13 cellular contexts compared by ENCODE assay signal in genomic region chr21:37878946-37879660, GRCh38. TPM values are rescaled to one million over a fixed set of nuclear protein-coding genes. Genes with fewer than 3 reads are reported as not detected.
A peak's percentile ranks its signal among the peaks of the same experiment; 100 is the strongest.
DNase-seq lines count a peak whose midpoint lies in the region; ATAC-seq and TF ChIP-seq lines count a peak whose summit lies in the region.
"Had no signal": no experiment of that assay in that cellular context is flagged by ENCODE, and none has a peak within 500 bp of the region (broad histone marks: within the 10 kb centered on the region; RNA-seq: fewer than 3 reads in every experiment).

No MANE protein-coding gene starts in this region.

- no peaks in the 10 kb centered on the region for H4K20me1 ChIP-seq in OCI-LY7 (ENCODE audit: insufficient read depth, low read length)

- POLR2A ChIA-PET in RWPE1 (lab: Yijun Ruan, JAX; ENCODE audit: low non-redundant PET) = no interaction called here
- POLR2A ChIA-PET in OCI-LY7 (lab: Charles Lee) = no interaction called here

- BruUV-seq in OCI-LY7 (replicated peaks; lab: Mats Ljungman, UMichigan) = no TSS peak

- ATAC-seq in HG03354 (IDR thresholded peaks at IDR 0.05; ENCODE audit: poor library complexity, severe bottlenecking, unreplicated experiment) = no peak

- CTCF ChIA-PET in RWPE1 (lab: Yijun Ruan, JAX) (interaction anchor here (0.7 kb wide), 1 partner anchor 178 kb away, joined by 6 read pairs; no protein-coding TSS in a partner anchor), OCI-LY7 (lab: Charles Lee; ENCODE audit: unreplicated experiment) (no interaction called here)

- no peaks in the 10 kb centered on the region for H3K9me2 ChIP-seq in OCI-LY7 (ENCODE audit: insufficient read depth, low read length)

- H3K4me1 ChIP-seq in OCI-LY7 (ENCODE audit: insufficient read depth, low read length, poor library complexity, severe bottlenecking) = no peaks in the 10 kb centered on the region

- H3K27me3 Mint-ChIP-seq in activated T-helper 2 cell treated with anti-CD3 and anti-CD28 coated beads, Interferon-gamma antibody, Interleukin-2, Interleukin-4, amounts not matched to agents 10 μg/mL and 5 μg/mL and 100 μg/mL, durations not matched to agents 14 hours and 24 hours and 36 hours (ENCODE audit: low read depth) = no peaks in the 10 kb centered on the region
- H3K27me3 Mint-ChIP-seq: activated B cell treated with CpG ODN at 0.5 μM for 24 hours had no signal

- H3K27ac ChIP-seq in RWPE1 (peak overlapping the region; percentile 59; the same call in 1 of the 2 replicates), OCI-LY7 (ENCODE audit: low read depth, low read length, poor library complexity, severe bottlenecking) (no peak overlapping the region)

- H3K9me3 ChIP-seq in OCI-LY7 (ENCODE audit: low read length) = no peaks in the 10 kb centered on the region

- TF ChIP-seq CTCF in RWPE1 (conservative IDR thresholded peaks at IDR 0.05; ENCODE audit: low read depth) (no peak), OCI-LY7 (conservative IDR thresholded peaks at IDR 0.05; ENCODE audit: low read length) (no peak)

- no peaks in the 10 kb centered on the region for H3K36me3 Mint-ChIP-seq in activated T-helper 2 cell treated with anti-CD3 and anti-CD28 coated beads, Interferon-gamma antibody, Interleukin-2, Interleukin-4, amounts not matched to agents 10 μg/mL and 5 μg/mL and 100 μg/mL, durations not matched to agents 14 hours and 24 hours and 36 hours (ENCODE audit: low read depth)
- H3K36me3 Mint-ChIP-seq: CD8-positive, alpha-beta memory T cell had no signal

- H2AFZ ChIP-seq in OCI-LY7 (ENCODE audit: low read length) = no peak overlapping the region

- H3K4me1 Mint-ChIP-seq in activated T-helper 2 cell treated with anti-CD3 and anti-CD28 coated beads, Interferon-gamma antibody, Interleukin-2, Interleukin-4, amounts not matched to agents 10 μg/mL and 5 μg/mL and 100 μg/mL, durations not matched to agents 14 hours and 24 hours and 36 hours (ENCODE audit: low read depth) = peaks cover 2% of the 10 kb centered on the region
- H3K4me1 Mint-ChIP-seq: activated B cell treated with CpG ODN at 0.5 μM for 24 hours; CD8-positive, alpha-beta memory T cell had no signal

- H3K4me3 Mint-ChIP-seq in activated T-helper 2 cell treated with anti-CD3 and anti-CD28 coated beads, Interferon-gamma antibody, Interleukin-2, Interleukin-4, amounts not matched to agents 10 μg/mL and 5 μg/mL and 100 μg/mL, durations not matched to agents 14 hours and 24 hours and 36 hours (ENCODE audit: low read depth) = no peak overlapping the region
- H3K4me3 Mint-ChIP-seq: activated B cell treated with CpG ODN at 0.5 μM for 24 hours; CD8-positive, alpha-beta memory T cell had no signal

- no peaks in the 10 kb centered on the region for H3K36me3 ChIP-seq in OCI-LY7 (ENCODE audit: insufficient read depth, low read length)

- no peak overlapping the region for H3K4me3 ChIP-seq in OCI-LY7 (ENCODE audit: low read depth, low read length, poor library complexity, severe bottlenecking)

- H3K27ac Mint-ChIP-seq in activated T-helper 2 cell treated with anti-CD3 and anti-CD28 coated beads, Interferon-gamma antibody, Interleukin-2, Interleukin-4, amounts not matched to agents 10 μg/mL and 5 μg/mL and 100 μg/mL, durations not matched to agents 14 hours and 24 hours and 36 hours = no peak overlapping the region
- H3K27ac Mint-ChIP-seq: activated B cell treated with CpG ODN at 0.5 μM for 24 hours; CD8-positive, alpha-beta memory T cell had no signal

- DNase-seq in COLO668 (lab: John Stamatoyannopoulos, UW; ENCODE audit: unreplicated experiment) (peak; percentile 56), HT-29 (ENCODE audit: low spot score) (peak; percentile 2), RWPE1 (ENCODE audit: low spot score) (peak; percentile 96), fibroblast of the conjunctiva (ENCODE audit: low read depth) (peak; percentile 9), SK-N-DZ (ENCODE audit: low spot score) (no peak), OCI-LY7 (ENCODE audit: low spot score) (no peak)
- DNase-seq in activated T-helper 2 cell treated with anti-CD3 and anti-CD28 coated beads, Interferon-gamma antibody, Interleukin-2, Interleukin-4, amounts not matched to agents 10 μg/mL and 5 μg/mL and 100 μg/mL, durations not matched to agents 14 hours and 24 hours and 36 hours (ENCODE audit: low spot score) = no peak
- DNase-seq: activated B cell treated with CpG ODN at 0.5 μM for 24 hours; activated effector memory CD4-positive, alpha-beta T cell treated with Interleukin-2 at 50 U/mL for 16 hours; CD8-positive, alpha-beta memory T cell; stimulated activated CD4-positive, alpha-beta T cell treated with anti-CD3 and anti-CD28 coated beads, Interleukin-12 subunit alpha, Interleukin-12 subunit beta, amount 100 ng/mL, for 4 hours had no signal

- H3K9me3 Mint-ChIP-seq in activated T-helper 2 cell treated with anti-CD3 and anti-CD28 coated beads, Interferon-gamma antibody, Interleukin-2, Interleukin-4, amounts not matched to agents 10 μg/mL and 5 μg/mL and 100 μg/mL, durations not matched to agents 14 hours and 24 hours and 36 hours = no peaks in the 10 kb centered on the region
- H3K9me3 Mint-ChIP-seq: activated B cell treated with CpG ODN at 0.5 μM for 24 hours; CD8-positive, alpha-beta memory T cell had no signal

- H3K79me2 ChIP-seq in OCI-LY7 (ENCODE audit: insufficient read depth, low read depth, low read length) = no peaks in the 10 kb centered on the region

- H3K4me2 ChIP-seq in OCI-LY7 (ENCODE audit: low read length) = no peak overlapping the region

- intact Hi-C loops in OCI-LY7 (cut with micrococcal nuclease; ENCODE audit: unreplicated experiment) = no loop called here
- intact Hi-C loops in activated T-helper 2 cell treated with anti-CD3 and anti-CD28 coated beads, Interferon-gamma antibody, Interleukin-2, Interleukin-4, amounts not matched to agents 10 μg/mL and 5 μg/mL and 100 μg/mL, durations not matched to agents 14 hours and 24 hours and 36 hours (cut with micrococcal nuclease) = no loop called here

RNA-seq across cellular contexts. Expression of gene KCNJ6, which starts 37.2 kb away (rescaled TPM):
- total RNA-seq in HT-29 (2014; rRNA removed; shearing (Covaris generic)) = not detected in 2 replicates
- 0.18 and 0.45 TPM in 2 replicates for polyA plus RNA-seq in SK-N-DZ (2014; cell fraction: cytosol; rRNA removed)
- 0.27 and 0.32 TPM in 2 replicates for polyA plus RNA-seq in SK-N-DZ (2014; cell fraction: nucleus; rRNA removed)
- total RNA-seq in OCI-LY7 (2014; rRNA removed; shearing (Covaris generic)) = not detected in 2 replicates
- total RNA-seq in OCI-LY7 (2022) = not detected in 2 replicates
- not detected in 2 replicates for total RNA-seq in activated T-helper 2 cell treated with anti-CD3 and anti-CD28 coated beads, Interferon-gamma antibody, Interleukin-2, Interleukin-4, amounts not matched to agents 10 μg/mL and 5 μg/mL and 100 μg/mL, durations not matched to agents 14 hours and 24 hours and 36 hours
- total RNA-seq: activated B cell treated with CpG ODN at 0.5 μM for 24 hours; CD8-positive, alpha-beta memory T cell; dermis microvascular lymphatic vessel endothelial cell had no signal
- polyA plus RNA-seq: CD8-positive, alpha-beta memory T cell had no signal

Comparison
In these comparisons a context has a peak if more than half of its experiments do, and no peak if none do; other contexts are left out.
1. DNase-seq: peak in COLO668 (single experiment), HT-29 (single experiment), RWPE1 (single experiment) and fibroblast of the conjunctiva (single experiment); none in SK-N-DZ (single experiment), OCI-LY7 (single experiment) and activated T-helper 2 cell treated with anti-CD3 and anti-CD28 coated beads, Interferon-gamma antibody, Interleukin-2, Interleukin-4, amounts not matched to agents 10 μg/mL and 5 μg/mL and 100 μg/mL, durations not matched to agents 14 hours and 24 hours and 36 hours (single experiment).